Comparison of ENCODE assay signal across 1 cellular context in genomic region chr6:125469915-125470314, GRCh38.
TF ChIP-seq lines count a peak whose summit lies in the region.

No MANE protein-coding gene starts in this region.

TF ChIP-seq in endothelial cell of umbilical vein, 7 proteins besides CTCF, POLR2A, EP300 and RAD21 (continued from another document):
- TF ChIP-seq GATA2 (IDR thresholded peaks at IDR 0.05; ENCODE audit: insufficient read depth, insufficient read length, low read depth, low read length): no peak
- TF ChIP-seq JUN (IDR thresholded peaks at IDR 0.05; ENCODE audit: borderline replicate concordance, insufficient read depth, insufficient read length, low read depth): no peak
